Comparison of ENCODE assay signal across 8 cellular contexts in the genomic region with DNA sequence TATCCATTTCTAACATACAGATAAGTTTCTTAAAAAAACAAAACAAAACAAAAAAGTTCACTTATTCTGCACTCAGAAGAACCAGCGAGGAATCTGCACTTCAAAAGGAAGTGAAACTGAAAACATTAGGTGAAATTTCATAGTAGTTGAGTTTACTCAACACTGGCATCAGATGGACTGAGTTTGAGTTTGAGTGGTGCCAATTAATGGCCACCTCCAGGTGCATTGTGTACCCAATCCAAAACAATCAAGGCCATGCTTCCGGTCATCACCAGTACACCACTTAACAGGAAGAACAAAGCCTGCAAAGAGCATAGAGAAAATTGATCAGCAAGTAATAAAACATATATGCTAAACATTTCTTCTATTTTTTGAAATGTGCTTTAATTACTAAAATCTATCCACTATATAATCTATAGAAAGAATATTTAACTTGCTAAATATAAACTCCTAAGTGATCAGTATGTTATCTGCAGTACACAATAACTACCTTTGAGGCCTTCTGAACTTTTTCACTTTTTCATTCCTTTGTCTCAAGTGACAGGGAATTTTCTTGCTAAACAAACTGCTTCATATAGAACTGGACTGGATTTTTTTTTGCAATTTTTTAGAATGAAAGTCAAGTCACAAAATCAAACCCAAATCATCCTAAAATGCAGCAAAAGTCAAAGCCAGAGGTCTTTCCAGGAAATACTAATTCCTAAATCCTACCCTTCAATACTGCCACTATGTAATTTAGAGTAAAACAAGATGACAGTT.
DNase-seq lines count a peak whose midpoint lies in the region; ATAC-seq, FAIRE-seq and TF ChIP-seq lines count a peak whose summit lies in the region.

No MANE protein-coding gene starts in this region.

- DNase-seq in fibroblast of pulmonary artery (ENCODE audit: low read depth) = peak; percentile 39
- DNase-seq in GM13977 (ENCODE audit: low spot score) = no peak
- DNase-seq in COLO829 (ENCODE audit: low spot score) = no peak
- DNase-seq in H54 (ENCODE audit: insufficient read length, low spot score) = no peak
- no peak for DNase-seq in NCI-H1436 treated with DMSO at 0.1 percent for 48 hours (lab: John Stamatoyannopoulos, UW)

- ATAC-seq in GM18511 (IDR thresholded peaks at IDR 0.05; ENCODE audit: unreplicated experiment) = peak; percentile 81
- peak; percentile 69 for ATAC-seq in GM21529 (IDR thresholded peaks at IDR 0.05; ENCODE audit: unreplicated experiment)
- ATAC-seq in HG03571 (IDR thresholded peaks at IDR 0.05; ENCODE audit: unreplicated experiment) = peak; percentile 81

- no peak for FAIRE-seq in H54 (lab: Jason Lieb, UNC)

- TF ChIP-seq POLR2A in H54 (IDR thresholded peaks at IDR 0.05; ENCODE audit: low read depth, low read length) = no peak

- H3K4me3 ChIP-seq in fibroblast of pulmonary artery (replicated peaks; ENCODE audit: low read depth, low read length) = no peak overlapping the region

- in situ Hi-C loops in GM13977 (cut with MboI; ENCODE audit: low pct_unique_long_range_greater_than_20kb, low sequenced_read_pairs, unreplicated experiment) = loop anchor here (25.0 kb wide), 1 partner anchor 301 kb away; no protein-coding TSS in a partner anchor

- TF ChIP-seq CTCF in fibroblast of pulmonary artery (IDR thresholded peaks at IDR 0.05; ENCODE audit: low read length, missing control alignments) (no peak), GM13977 (IDR thresholded peaks at IDR 0.05; ENCODE audit: extremely low read depth, insufficient read depth, missing control alignments) (no peak)
